18 cellular contexts compared by ENCODE assay signal in genomic region chr2:147662221-147662620, GRCh38.
A peak's percentile ranks its signal among the peaks of the same experiment; 100 is the strongest.
DNase-seq lines count a peak whose midpoint lies in the region; ATAC-seq lines count a peak whose summit lies in the region.
"Had no signal": no experiment of that assay in that cellular context is flagged by ENCODE, and none has a peak within 500 bp of the region (broad histone marks: within the 10 kb centered on the region; RNA-seq: fewer than 3 reads in every experiment).

No MANE protein-coding gene starts in this region.

- peaks cover 36% of the 10 kb centered on the region for H3K4me1 Mint-ChIP-seq in T-helper 2 cell treated with Interferon-gamma antibody and Interleukin-4, amounts not matched to agents 5 μg/mL and 100 μg/mL, for 36 hours (ENCODE audit: low read depth)
- peaks cover 17% of the 10 kb centered on the region for H3K4me1 Mint-ChIP-seq in activated naive CD8-positive, alpha-beta T cell treated with anti-CD3 and anti-CD28 coated beads, Interleukin-2, amount 10 ng/mL, durations not matched to agents 7 days and 5 days
- peaks cover 15% of the 10 kb centered on the region for H3K4me1 Mint-ChIP-seq in activated naive CD8-positive, alpha-beta T cell treated with anti-CD3 and anti-CD28 coated beads for 36 hours

- peaks cover 11% of the 10 kb centered on the region for H3K36me3 Mint-ChIP-seq in T-helper 2 cell treated with Interferon-gamma antibody and Interleukin-4, amounts not matched to agents 5 μg/mL and 100 μg/mL, for 36 hours (ENCODE audit: low read depth)
- peaks cover 11% of the 10 kb centered on the region for H3K36me3 Mint-ChIP-seq in activated naive CD8-positive, alpha-beta T cell treated with anti-CD3 and anti-CD28 coated beads, Interleukin-2, amount 10 ng/mL, durations not matched to agents 7 days and 5 days
- no peaks in the 10 kb centered on the region for H3K36me3 Mint-ChIP-seq in activated naive CD8-positive, alpha-beta T cell treated with anti-CD3 and anti-CD28 coated beads for 36 hours

- H3K4me3 Mint-ChIP-seq in T-helper 2 cell treated with Interferon-gamma antibody and Interleukin-4, amounts not matched to agents 5 μg/mL and 100 μg/mL, for 36 hours = peak overlapping the region; percentile 63
- peak overlapping the region; percentile 19 for H3K4me3 Mint-ChIP-seq in activated naive CD8-positive, alpha-beta T cell treated with anti-CD3 and anti-CD28 coated beads, Interleukin-2, amount 10 ng/mL, durations not matched to agents 7 days and 5 days
- no peak overlapping the region for H3K4me3 Mint-ChIP-seq in activated naive CD8-positive, alpha-beta T cell treated with anti-CD3 and anti-CD28 coated beads for 36 hours

- peak overlapping the region; percentile 41 for H3K27ac Mint-ChIP-seq in T-helper 2 cell treated with Interferon-gamma antibody and Interleukin-4, amounts not matched to agents 5 μg/mL and 100 μg/mL, for 36 hours
- peak overlapping the region; percentile 18 for H3K27ac Mint-ChIP-seq in activated naive CD8-positive, alpha-beta T cell treated with anti-CD3 and anti-CD28 coated beads, Interleukin-2, amount 10 ng/mL, durations not matched to agents 7 days and 5 days
- H3K27ac Mint-ChIP-seq in activated naive CD8-positive, alpha-beta T cell treated with anti-CD3 and anti-CD28 coated beads for 36 hours = no peak overlapping the region

- 85% methylated on average over 4 of the region's 4 CpGs for WGBS in right cardiac atrium

- no peak for DNase-seq in T-helper 2 cell treated with Interferon-gamma antibody and Interleukin-4, amounts not matched to agents 5 μg/mL and 100 μg/mL, for 36 hours (ENCODE audit: low spot score)
- DNase-seq in T-helper 2 cell (no peak), right cardiac atrium (no peak)
- no peak for DNase-seq in activated naive CD8-positive, alpha-beta T cell treated with anti-CD3 and anti-CD28 coated beads, Interleukin-2, amount 10 ng/mL, durations not matched to agents 7 days and 5 days
- DNase-seq in activated naive CD8-positive, alpha-beta T cell treated with anti-CD3 and anti-CD28 coated beads for 36 hours = no peak
- DNase-seq in effector memory CD4-positive, alpha-beta T cell = no peak
- DNase-seq: COR-L47, DMS53, GM23248, H7, NCI-H1092 treated with DMSO at 0.1 percent for 48 hours, NCI-H1436, NCI-H187, NCI-H2171 treated with DMSO at 0.1 percent for 48 hours, NCI-H345, NCI-H510A treated with DMSO at 0.1 percent for 48 hours, SIG-M5 had no signal

- POLR2A ChIA-PET in activated naive CD8-positive, alpha-beta T cell treated with anti-CD3 and anti-CD28 coated beads, Interleukin-2, amount 10 ng/mL, durations not matched to agents 7 days and 5 days (lab: Charles Lee) = no interaction called here

- peak overlapping the region; percentile 63 for H3K27ac ChIP-seq in effector memory CD4-positive, alpha-beta T cell (ENCODE audit: insufficient read depth, low read length, poor library complexity, severe bottlenecking)
- H3K27ac ChIP-seq in right cardiac atrium (ENCODE audit: low read length) = no peak overlapping the region
- H3K27ac ChIP-seq: GM23248 had no signal

- intact Hi-C loops in right cardiac atrium (cut with DNase I) = no loop called here

- peaks cover 5% of the 10 kb centered on the region for H3K9me3 Mint-ChIP-seq in T-helper 2 cell treated with Interferon-gamma antibody and Interleukin-4, amounts not matched to agents 5 μg/mL and 100 μg/mL, for 36 hours
- peaks cover 11% of the 10 kb centered on the region for H3K9me3 Mint-ChIP-seq in activated naive CD8-positive, alpha-beta T cell treated with anti-CD3 and anti-CD28 coated beads, Interleukin-2, amount 10 ng/mL, durations not matched to agents 7 days and 5 days
- no peaks in the 10 kb centered on the region for H3K9me3 Mint-ChIP-seq in activated naive CD8-positive, alpha-beta T cell treated with anti-CD3 and anti-CD28 coated beads for 36 hours

- H3K36me3 ChIP-seq in effector memory CD4-positive, alpha-beta T cell (ENCODE audit: control insufficient read depth, insufficient read depth, low read length) = no peaks in the 10 kb centered on the region

- no peaks in the 10 kb centered on the region for H3K9me3 ChIP-seq in effector memory CD4-positive, alpha-beta T cell (ENCODE audit: control insufficient read depth, low read length)
- no peaks in the 10 kb centered on the region for H3K9me3 ChIP-seq in right cardiac atrium (ENCODE audit: control insufficient read depth, low read length)

- no peaks in the 10 kb centered on the region for H3K27me3 Mint-ChIP-seq in T-helper 2 cell treated with Interferon-gamma antibody and Interleukin-4, amounts not matched to agents 5 μg/mL and 100 μg/mL, for 36 hours (ENCODE audit: low read depth)
- no peaks in the 10 kb centered on the region for H3K27me3 Mint-ChIP-seq in activated naive CD8-positive, alpha-beta T cell treated with anti-CD3 and anti-CD28 coated beads, Interleukin-2, amount 10 ng/mL, durations not matched to agents 7 days and 5 days
- no peaks in the 10 kb centered on the region for H3K27me3 Mint-ChIP-seq in activated naive CD8-positive, alpha-beta T cell treated with anti-CD3 and anti-CD28 coated beads for 36 hours

- H3K4me1 ChIP-seq in effector memory CD4-positive, alpha-beta T cell (ENCODE audit: control insufficient read depth, insufficient read depth, low read length, poor library complexity, severe bottlenecking) = peaks cover 18% of the 10 kb centered on the region
- no peaks in the 10 kb centered on the region for H3K4me1 ChIP-seq in right cardiac atrium (ENCODE audit: control insufficient read depth, insufficient read depth, low read length)

- no peaks in the 10 kb centered on the region for H3K27me3 ChIP-seq in effector memory CD4-positive, alpha-beta T cell (replicated peaks; ENCODE audit: control insufficient read depth, insufficient read depth, low read length, poor library complexity, severe bottlenecking)
- H3K27me3 ChIP-seq in right cardiac atrium (ENCODE audit: control insufficient read depth, insufficient read depth) = no peaks in the 10 kb centered on the region

- H3K4me3 ChIP-seq in effector memory CD4-positive, alpha-beta T cell (ENCODE audit: insufficient read depth, low read depth, low read length, poor library complexity, severe bottlenecking) = no peak overlapping the region
- no peak overlapping the region for H3K4me3 ChIP-seq in right cardiac atrium (ENCODE audit: low read length)
- H3K4me3 ChIP-seq: GM23248 had no signal

- no peak for ATAC-seq in activated naive CD8-positive, alpha-beta T cell treated with anti-CD3 and anti-CD28 coated beads, Interleukin-2, amount 10 ng/mL, durations not matched to agents 7 days and 5 days (ENCODE audit: low read depth)
- ATAC-seq in right cardiac atrium (no peak), GM21423 (IDR thresholded peaks at IDR 0.05; ENCODE audit: unreplicated experiment) (no peak)
